In the genomic region with DNA sequence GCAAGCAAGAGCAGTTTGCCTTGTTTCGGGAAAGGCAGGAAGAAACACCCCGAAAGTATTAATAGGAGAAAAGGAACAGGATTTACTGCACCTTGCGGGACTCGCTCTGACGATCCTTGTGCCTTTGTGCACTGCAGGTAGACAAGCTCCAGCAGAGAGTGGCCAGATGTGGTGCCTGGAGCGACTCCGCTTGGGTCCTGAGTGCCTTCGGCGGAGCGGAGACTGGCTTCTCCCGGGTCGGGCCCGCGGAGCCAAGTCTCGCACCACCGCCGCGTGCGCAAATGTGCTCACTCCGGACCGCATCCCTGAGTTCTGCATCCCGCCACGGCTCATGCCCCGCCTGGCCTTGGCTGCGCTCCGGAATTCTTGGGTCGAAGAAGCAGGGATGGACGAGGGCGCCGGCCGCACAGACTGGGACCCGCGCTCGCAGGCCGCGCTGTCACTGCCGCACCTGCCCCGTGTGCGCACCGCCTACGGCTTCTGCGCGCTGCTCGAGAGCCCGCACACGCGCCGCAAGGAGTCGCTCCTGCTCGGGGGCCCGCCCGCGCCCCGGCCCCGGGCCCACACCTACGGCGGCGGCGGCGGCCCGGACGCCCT, we compare ENCODE assay signal across 9 cellular contexts. TPM values are rescaled to one million over a fixed set of nuclear protein-coding genes. Genes with fewer than 3 reads are reported as not detected.
DNase-seq lines count a peak whose midpoint lies in the region; ATAC-seq and TF ChIP-seq lines count a peak whose summit lies in the region.
"Had no signal": no experiment of that assay in that cellular context is flagged by ENCODE, and none has a peak within 500 bp of the region (broad histone marks: within the 10 kb centered on the region; RNA-seq: fewer than 3 reads in every experiment).

No MANE protein-coding gene starts in this region.

- intact Hi-C loops in body of pancreas (cut with DNase I) = no loop called here

- peak in 2 of 7 experiments; percentile 16 to 34 for TF ChIP-seq CTCF in body of pancreas (IDR thresholded peaks at IDR 0.05)

- WGBS in body of pancreas, 2 donors = 1 to 3% methylated on average over 10 to 51 of the region's 62 CpGs

- TF ChIP-seq POLR2A in body of pancreas (IDR thresholded peaks at IDR 0.05) = no peak

- H3K27me3 ChIP-seq in body of pancreas = no peaks in the 10 kb centered on the region

- H3K36me3 ChIP-seq in body of pancreas (replicated peaks in 1 of 2; ENCODE audit: insufficient read depth in 1 of 2, low read depth in 2 of 2) = no peaks in the 10 kb centered on the region

- H3K9me3 ChIP-seq in body of pancreas = no peaks in the 10 kb centered on the region

- DNase-seq in NCI-H510A treated with DMSO at 0.1 percent for 48 hours (lab: John Stamatoyannopoulos, UW) (peak; percentile 43), NCI-H510A (lab: John Stamatoyannopoulos, UW) (no peak), RPMI8226 (peak; percentile 71), body of pancreas (peak; percentile 21 to 59 (median 46)), kidney glomerular epithelial cell (lab: John Stamatoyannopoulos, UW) (peak; percentile 36)
- peak; percentile 11 for DNase-seq in stimulated activated CD4-positive, alpha-beta T cell treated with anti-CD3 and anti-CD28 coated beads, Interleukin-2, amount 100 ng/mL, for 4 hours (ENCODE audit: low read depth)
- DNase-seq: DND-41 had no signal

- ATAC-seq in body of pancreas (peak; percentile 49), GM21515 (IDR thresholded peaks at IDR 0.05; ENCODE audit: unreplicated experiment) (no peak), GM18520 (IDR thresholded peaks at IDR 0.05; ENCODE audit: unreplicated experiment) (no peak)

- H3K4me1 ChIP-seq in body of pancreas = peaks cover 42% of the 10 kb centered on the region

- H3K4me3 ChIP-seq in body of pancreas = peak overlapping the region in 1 of 2 donors; percentile 29

- H3K27ac ChIP-seq in body of pancreas = peak overlapping the region; percentile 80 to 91 (median 89)

RNA-seq across cellular contexts. Expression of a gene that starts 0.8 kb away (rescaled TPM):
- 1 to 10 TPM; 1.6 to 2.1 TPM for total RNA-seq in body of pancreas

RNA-seq across cellular contexts. Expression of a gene that starts 7.3 kb away (rescaled TPM):
- 10 to 100 TPM; 67.2 to 68.6 TPM for total RNA-seq in body of pancreas
